ENCODE assay signal across 20 cellular contexts in genomic region chr2:172389685-172390339, GRCh38. TPM values are rescaled to one million over a fixed set of nuclear protein-coding genes. Genes with fewer than 3 reads are reported as not detected.
DNase-seq lines count a peak whose midpoint lies in the region; ATAC-seq, FAIRE-seq and TF ChIP-seq lines count a peak whose summit lies in the region.
"Had no signal": no experiment of that assay in that cellular context is flagged by ENCODE, and none has a peak within 500 bp of the region (broad histone marks: within the 10 kb centered on the region; RNA-seq: fewer than 3 reads in every experiment).

No MANE protein-coding gene starts in this region.

- H3K27ac ChIP-seq in BLaER1, result no peak overlapping the region
- no peak overlapping the region for H3K27ac ChIP-seq in GM23338 (ENCODE audit: low read depth)
- H3K27ac ChIP-seq in H1 (ENCODE audit: low read depth, low read length), result no peak overlapping the region
- peak overlapping the region in 1 of 4 donors; percentile 37 for H3K27ac ChIP-seq in upper lobe of left lung
- H3K27ac ChIP-seq: RWPE1, SJSA1 had no signal

- no peak overlapping the region for H4K5ac ChIP-seq in H1 (ENCODE audit: insufficient read length, low read depth, low read length)

- WGBS in H1 (ENCODE audit: extremely low coverage in 1 of 2, insufficient coverage in 1 of 2, insufficient read length in 1 of 2, insufficient replicate concordance in 2 of 2, low coverage in 1 of 2, low lambda C conversion rate in 2 of 2, missing lambda C conversion rate in 1 of 2), 2 experiments, result 91% methylated on average over 4 of the region's 4 CpGs; no CpG with 5 or more reads in 1 of the 2 experiments
- WGBS in upper lobe of left lung, 2 donors, result 46 to 59% methylated on average over 4 of the region's 4 CpGs

- H3K18ac ChIP-seq in H1 (ENCODE audit: extremely low read depth, low read length), result no peak overlapping the region

- no peak overlapping the region for H2BK120ac ChIP-seq in H1 (replicated peaks; ENCODE audit: low read depth, low read length)

- TF ChIP-seq POLR2A in H1 (IDR thresholded peaks at IDR 0.05; ENCODE audit: control extremely low read depth in 1 of 2, low read depth in 2 of 2, low read length in 2 of 2) (no peak), upper lobe of left lung (IDR thresholded peaks at IDR 0.05) (no peak)

- H3K9ac ChIP-seq in BLaER1 (no peak overlapping the region), H1 (replicated peaks in 1 of 4; ENCODE audit: extremely low read depth in 1 of 4, low read depth in 3 of 4, low read length in 3 of 4) (no peak overlapping the region)

- ATAC-seq in GM23338, result no peak
- peak; percentile 87 for ATAC-seq in mucosa of descending colon
- ATAC-seq in HG03439 (IDR thresholded peaks at IDR 0.05; ENCODE audit: unreplicated experiment), result no peak
- ATAC-seq in upper lobe of left lung (ENCODE audit: low FRiP score in 2 of 2), result no peak
- ATAC-seq: PC-3 had no signal

- no peaks in the 10 kb centered on the region for H3K79me1 ChIP-seq in H1 (ENCODE audit: low read depth, low read length)

- H4K91ac ChIP-seq in H1 (replicated peaks; ENCODE audit: insufficient read length, low read length), result no peak overlapping the region

- no peak overlapping the region for H2BK15ac ChIP-seq in H1 (ENCODE audit: low read length)

- H3K36me3 Mint-ChIP-seq in GM23338 (ENCODE audit: low read depth), result no peaks in the 10 kb centered on the region; the same call in 2 of the 3 replicates

- H3K23me2 ChIP-seq in H1 (ENCODE audit: low read depth, low read length), result no peaks in the 10 kb centered on the region

- H3K4me1 Mint-ChIP-seq in GM23338, result peaks cover 13% of the 10 kb centered on the region

- H3K9me2 ChIP-seq in GM23338 (ENCODE audit: insufficient read depth), result peaks cover 15% of the 10 kb centered on the region; the same call in 1 of the 2 replicates

- no peak overlapping the region for H2AK5ac ChIP-seq in H1 (ENCODE audit: low read depth, low read length)

- no peak overlapping the region for H3K27ac Mint-ChIP-seq in GM23338

- DNase-seq in GM23338 (ENCODE audit: low spot score) (no peak), H1 (ENCODE audit: low read depth in 1 of 2, low spot score in 2 of 2) (no peak), mucosa of descending colon (peak in 1 of 3 donors; percentile 26), upper lobe of left lung (no peak), NCI-H2196 (lab: John Stamatoyannopoulos, UW; ENCODE audit: unreplicated experiment) (no peak)
- DNase-seq: Caco-2, DMS153, Karpas-422, NCI-H1417 treated with DMSO at 0.1 percent for 48 hours, NCI-H2029, NCI-H2171 treated with DMSO at 0.1 percent for 48 hours, NCI-H748 treated with DMSO at 0.1 percent for 48 hours, PC-3 had no signal

- TF ChIP-seq RAD21 in H1 (IDR thresholded peaks at IDR 0.05 in 1 of 2, conservative IDR thresholded peaks at IDR 0.05 in 1 of 2; ENCODE audit: low read depth in 2 of 2, low read length in 2 of 2), result no peak

- H3K4me2 ChIP-seq in BLaER1 (peak overlapping the region; percentile 8), GM23338 (no peak overlapping the region), H1 (ENCODE audit: insufficient read depth in 1 of 2, low read depth in 2 of 2, low read length in 2 of 2) (no peak overlapping the region)

- CTCF ChIA-PET in H1 (lab: Charles Lee; ENCODE audit: partially characterized antibody), result interaction anchor here (0.6 to 1.6 kb wide), 6 partner anchors 11 to 1391 kb away, joined by 3 to 5 read pairs (median 3); no protein-coding TSS in a partner anchor

- no peak overlapping the region for H3K14ac ChIP-seq in H1 (ENCODE audit: insufficient read length)

- no peak for TF ChIP-seq EP300 in H1 (IDR thresholded peaks at IDR 0.05; ENCODE audit: borderline replicate concordance in 1 of 2, low read depth in 2 of 2, low read length in 2 of 2)
- no peak for TF ChIP-seq EP300 in upper lobe of left lung (IDR thresholded peaks at IDR 0.05)

- H3K27me3 ChIP-seq in BLaER1 (no peaks in the 10 kb centered on the region), GM23338 (ENCODE audit: insufficient read depth) (no peaks in the 10 kb centered on the region), H1 (replicated peaks in 1 of 4; ENCODE audit: control insufficient read depth in 3 of 4, extremely low read depth in 1 of 4, insufficient read depth in 3 of 4, low read length in 3 of 4) (no peaks in the 10 kb centered on the region; a peak in 3 of 7 replicates), upper lobe of left lung (no peaks in the 10 kb centered on the region)
- H3K27me3 ChIP-seq: SJSA1 had no signal

- H3K9me3 ChIP-seq in BLaER1 (no peaks in the 10 kb centered on the region; the same call in 1 of the 2 replicates), H1 (ENCODE audit: insufficient read depth in 2 of 2, low read depth in 1 of 2, low read length in 1 of 2) (no peaks in the 10 kb centered on the region), mucosa of descending colon (no peaks in the 10 kb centered on the region), upper lobe of left lung (no peaks in the 10 kb centered on the region)
- H3K9me3 ChIP-seq: Caco-2, SJSA1 had no signal

- FAIRE-seq in H1 (lab: Jason Lieb, UNC), result no peak
- FAIRE-seq: GM19239, H54 had no signal

- H3K36me3 ChIP-seq in BLaER1, result no peaks in the 10 kb centered on the region
- no peaks in the 10 kb centered on the region for H3K36me3 ChIP-seq in GM23338 (ENCODE audit: insufficient read depth)
- no peaks in the 10 kb centered on the region for H3K36me3 ChIP-seq in H1 (ENCODE audit: control insufficient read depth in 2 of 4, insufficient read depth in 4 of 4, low read length in 3 of 4)
- no peaks in the 10 kb centered on the region for H3K36me3 ChIP-seq in mucosa of descending colon (ENCODE audit: low read depth)
- no peaks in the 10 kb centered on the region for H3K36me3 ChIP-seq in upper lobe of left lung
- H3K36me3 ChIP-seq: SJSA1 had no signal

- no peak overlapping the region for H2BK20ac ChIP-seq in H1 (ENCODE audit: low read length)

- no peak for TF ChIP-seq CTCF in GM23338 (conservative IDR thresholded peaks at IDR 0.05; ENCODE audit: low read depth in 2 of 2)
- TF ChIP-seq CTCF in H1 (IDR thresholded peaks at IDR 0.05; ENCODE audit: control extremely low read depth in 1 of 3, insufficient read depth in 1 of 3, low read depth in 1 of 3, low read length in 3 of 3), result no peak
- no peak for TF ChIP-seq CTCF in mucosa of descending colon (IDR thresholded peaks at IDR 0.05)
- TF ChIP-seq CTCF in upper lobe of left lung (IDR thresholded peaks at IDR 0.05), result no peak

- H3K23ac ChIP-seq in H1 (ENCODE audit: insufficient read length), result no peak overlapping the region

- intact Hi-C loops in mucosa of descending colon (cut with DNase I, micrococcal nuclease), result no loop called here

- no peak overlapping the region for H2BK5ac ChIP-seq in H1 (ENCODE audit: low read depth, low read length)

- POLR2A ChIA-PET in H1 (lab: Charles Lee; ENCODE audit: partially characterized antibody), result interaction anchor here (3.4 kb wide), 1 partner anchor 9 kb away, joined by 14 read pairs; no protein-coding TSS in a partner anchor

- no peak overlapping the region for H4K8ac ChIP-seq in H1 (ENCODE audit: extremely low read depth, insufficient read depth, low read length)

- H3K56ac ChIP-seq in H1 (replicated peaks; ENCODE audit: insufficient read length, low read depth, low read length), result no peak overlapping the region

- H3K4me3 Mint-ChIP-seq in GM23338, result no peak overlapping the region
- H3K4me3 Mint-ChIP-seq: CD14-positive monocyte had no signal

- no peak overlapping the region for H3K4me3 ChIP-seq in BLaER1
- H3K4me3 ChIP-seq in GM23338, result no peak overlapping the region
- H3K4me3 ChIP-seq in H1 (ENCODE audit: extremely low read depth in 1 of 4, insufficient read depth in 2 of 4, low read depth in 3 of 4, low read length in 4 of 4), result no peak overlapping the region
- H3K4me3 ChIP-seq in mucosa of descending colon, result no peak overlapping the region
- H3K4me3 ChIP-seq in upper lobe of left lung, result no peak overlapping the region
- H3K4me3 ChIP-seq: SJSA1 had no signal

- no peaks in the 10 kb centered on the region for H3K9me3 Mint-ChIP-seq in GM23338

- H3K4me1 ChIP-seq in BLaER1 (peaks cover 55% of the 10 kb centered on the region), GM23338 (ENCODE audit: insufficient read depth) (peaks cover 8% of the 10 kb centered on the region; the same call in 1 of the 2 replicates), H1 (replicated peaks in 1 of 4; ENCODE audit: control insufficient read depth in 3 of 4, insufficient read depth in 4 of 4, low read length in 3 of 4) (peaks cover 0 to 2% (median 0%) of the 10 kb centered on the region in 4 experiments; a peak in 1 of 7 replicates), mucosa of descending colon (ENCODE audit: low read depth) (peaks cover 5% of the 10 kb centered on the region), upper lobe of left lung (peaks cover 0 to 6% (median 0%) of the 10 kb centered on the region in 4 donors)
- H3K4me1 ChIP-seq: SJSA1 had no signal

- H3K27me3 Mint-ChIP-seq in GM23338 (ENCODE audit: insufficient read depth, low read depth, poor library complexity), result no peaks in the 10 kb centered on the region

- H3K4ac ChIP-seq in H1 (replicated peaks; ENCODE audit: insufficient read length, low read depth, low read length), result no peak overlapping the region

- no peak overlapping the region; the same call in 1 of the 2 replicates for H2BK12ac ChIP-seq in H1 (ENCODE audit: low read depth, low read length)

- H2AFZ ChIP-seq in GM23338, result peak overlapping the region; percentile 19
- H2AFZ ChIP-seq in H1 (ENCODE audit: low read length), result peak overlapping the region; percentile 24; the same call in 1 of the 2 replicates

- no peaks in the 10 kb centered on the region for H3F3A ChIP-seq in GM23338 (replicated peaks; ENCODE audit: low read depth)

- H4K20me1 ChIP-seq in BLaER1 (no peaks in the 10 kb centered on the region), GM23338 (replicated peaks; ENCODE audit: insufficient read depth) (no peaks in the 10 kb centered on the region), H1 (replicated peaks in 1 of 2; ENCODE audit: control insufficient read depth in 1 of 2, insufficient read depth in 2 of 2, low read length in 2 of 2) (no peaks in the 10 kb centered on the region)

- H3K79me2 ChIP-seq in GM23338 (replicated peaks; ENCODE audit: insufficient read depth), result no peaks in the 10 kb centered on the region
- no peaks in the 10 kb centered on the region for H3K79me2 ChIP-seq in H1 (ENCODE audit: control insufficient read depth in 1 of 2, insufficient read depth in 2 of 2, low read length in 2 of 2)

RNA-seq across cellular contexts. Expression of gene ITGA6, which starts 37.6 kb away (rescaled TPM):
- total RNA-seq in GM23338 (2014; rRNA removed; shearing (Covaris generic)), result 124 and 129 TPM in 2 replicates
- polyA plus RNA-seq in GM23338 (2016; fragmentation: Nextera tagmentation; extraction: Ambion mirVana), result 28.6 and 32.9 TPM in 2 replicates
- total RNA-seq in H1 (2021; fragmentation: NEBNext Ultra II Directional; extraction: Animal tissue kit (Norgen Biotek cat#: 25700)), result 117 and 118 TPM in 2 replicates
- polyA plus RNA-seq in H1 (2011; rRNA removed), result 24.9 and 26.9 TPM in 2 replicates
- polyA plus RNA-seq in H1 (2011; cell fraction: cytosol; rRNA removed), result 34.1 TPM
- polyA plus RNA-seq in H1 (2011; cell fraction: nucleus; rRNA removed), result 30.9 TPM
- polyA plus RNA-seq in H1 (2012, experiment 1 of 2), result 53.9 to 99.9 TPM (median 67.7 TPM) in 4 replicates
- 4.2 TPM for polyA plus RNA-seq in H1 (2012, experiment 2 of 2)
- polyA plus RNA-seq in H1 (2013, experiment 1 of 2), result 135 TPM
- 126 TPM for polyA plus RNA-seq in H1 (2013, experiment 2 of 2)
- 45.7 and 66.1 TPM in 2 replicates for polyA minus RNA-seq in H1 (2011; rRNA and poly(A)+ RNA removed)
- 53.7 TPM for polyA minus RNA-seq in H1 (2011; cell fraction: cytosol; rRNA and poly(A)+ RNA removed)
- 88.2 TPM for polyA minus RNA-seq in H1 (2011; cell fraction: nucleus; rRNA and poly(A)+ RNA removed)
- total RNA-seq in mucosa of descending colon, result 100 to 1,000 TPM; 116 to 192 (median 178) TPM
- total RNA-seq in upper lobe of left lung, result 10 to 100 TPM; 38.1 to 99.7 (median 57.9) TPM
